In the genomic region with DNA sequence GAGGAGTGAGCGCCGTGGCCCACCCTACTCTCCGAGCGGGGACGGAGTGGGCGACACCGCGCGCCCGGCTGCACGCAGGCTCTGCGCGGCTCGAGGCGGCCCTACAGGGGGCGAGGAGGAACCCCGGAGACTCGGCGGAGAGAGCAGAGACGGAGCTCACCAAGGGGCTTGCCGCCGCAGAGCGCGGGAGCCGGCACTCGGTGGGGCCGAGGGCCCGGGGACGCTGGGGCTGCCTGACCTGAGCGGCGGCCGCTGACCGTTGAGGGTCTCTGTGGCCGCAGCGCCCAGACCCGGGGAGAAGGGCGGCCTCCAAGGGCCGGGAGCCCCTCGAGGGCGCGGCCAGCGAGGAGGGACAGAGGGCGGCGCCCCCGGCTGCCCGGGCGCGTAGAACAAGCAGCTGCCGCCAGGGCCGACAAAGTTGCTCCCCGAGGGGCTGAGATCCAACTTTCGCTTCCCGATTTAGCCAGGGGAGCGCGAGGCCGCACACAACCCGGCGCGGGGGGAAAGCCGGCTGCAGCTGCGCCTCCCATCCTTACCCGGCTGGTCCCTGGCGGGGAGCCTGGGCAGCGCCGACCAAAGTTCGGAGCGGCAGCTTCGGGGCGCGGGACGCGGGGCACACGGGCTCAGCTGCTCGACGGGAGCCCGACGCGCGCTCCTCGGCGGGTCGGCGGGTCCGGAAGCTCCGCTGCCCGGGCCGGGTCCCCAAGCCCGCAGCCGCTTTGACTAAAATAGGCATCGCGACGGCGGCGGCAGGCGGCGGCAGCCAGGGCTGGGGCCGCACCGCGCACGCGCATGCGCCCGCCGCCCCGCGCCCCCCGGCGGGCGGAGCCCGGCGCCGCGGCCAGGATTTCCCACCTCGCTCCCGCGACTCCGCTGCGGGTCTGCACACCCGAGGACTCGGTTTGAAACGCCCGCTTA, we compare ENCODE assay signal across 8 cellular contexts. TPM values are rescaled to one million over a fixed set of nuclear protein-coding genes. Genes with fewer than 3 reads are reported as not detected.
A peak's percentile ranks its signal among the peaks of the same experiment; 100 is the strongest.
DNase-seq lines count a peak whose midpoint lies in the region; ATAC-seq and TF ChIP-seq lines count a peak whose summit lies in the region.

No MANE protein-coding gene starts in this region.

- H3K27ac ChIP-seq in CD8-positive, alpha-beta memory T cell (ENCODE audit: low read depth, low read length), result no peak overlapping the region
- peak overlapping the region; percentile 63 for H3K27ac ChIP-seq in SJSA1
- H3K27ac ChIP-seq in skeletal muscle tissue (ENCODE audit: low read depth, low read length), result peak overlapping the region; percentile 95

- CTCF ChIA-PET in CD8-positive, alpha-beta memory T cell (lab: Charles Lee), result no interaction called here

- POLR2A ChIA-PET in CD8-positive, alpha-beta memory T cell (lab: Charles Lee), result interaction anchor here (0.6 kb wide), 1 partner anchor 1050 kb away, joined by 3 read pairs; no protein-coding TSS in a partner anchor

- peaks cover 21% of the 10 kb centered on the region for H3K27me3 ChIP-seq in CD8-positive, alpha-beta memory T cell (ENCODE audit: insufficient read depth, low read length, poor library complexity, severe bottlenecking)
- H3K27me3 ChIP-seq in SJSA1 (replicated peaks) (no peaks in the 10 kb centered on the region), skeletal muscle tissue (ENCODE audit: control insufficient read depth in 3 of 3, insufficient read depth in 3 of 3, low read length in 3 of 3) (no peaks in the 10 kb centered on the region)

- H3K36me3 ChIP-seq in CD8-positive, alpha-beta memory T cell (ENCODE audit: insufficient read depth, low read length), result no peaks in the 10 kb centered on the region
- H3K36me3 ChIP-seq in SJSA1 (peaks cover 12% of the 10 kb centered on the region), skeletal muscle tissue (ENCODE audit: control insufficient read depth in 3 of 3, insufficient read depth in 3 of 3, low read length in 3 of 3) (peaks cover 0 to 9% (median 7%) of the 10 kb centered on the region in 3 donors)

- no peak overlapping the region for H3K4me3 ChIP-seq in CD8-positive, alpha-beta memory T cell (ENCODE audit: low read length)
- H3K4me3 ChIP-seq in SJSA1, result peak overlapping the region; percentile 95
- H3K4me3 ChIP-seq in cardiac fibroblast (replicated peaks in 1 of 2; ENCODE audit: low read depth in 2 of 2, low read length in 2 of 2), result peak overlapping the region; percentile 79 to 80
- peak overlapping the region; percentile 81 to 87 (median 83) for H3K4me3 ChIP-seq in skeletal muscle tissue (ENCODE audit: low read length in 3 of 3)

- H3K9me3 Mint-ChIP-seq in CD8-positive, alpha-beta memory T cell, result no peaks in the 10 kb centered on the region

- peak; percentile 23 for TF ChIP-seq CTCF in cardiac fibroblast (IDR thresholded peaks at IDR 0.05; ENCODE audit: low read depth, low read length)

- H3K27ac Mint-ChIP-seq in CD8-positive, alpha-beta memory T cell, result no peak overlapping the region

- peaks cover 9 to 17% (median 17%) of the 10 kb centered on the region in 3 donors for H3K4me1 Mint-ChIP-seq in CD8-positive, alpha-beta memory T cell

- peak; percentile 79 for ATAC-seq in HG03432 (IDR thresholded peaks at IDR 0.05; ENCODE audit: unreplicated experiment)

- H3K4me3 Mint-ChIP-seq in CD8-positive, alpha-beta memory T cell, result peak overlapping the region; percentile 68 to 91 (median 77)

- H3K4me1 ChIP-seq in CD8-positive, alpha-beta memory T cell (ENCODE audit: insufficient read depth, low read length), result no peaks in the 10 kb centered on the region
- H3K4me1 ChIP-seq in SJSA1 (replicated peaks), result peaks cover 12% of the 10 kb centered on the region; the same call in 1 of the 2 replicates
- peaks cover 2 to 12% (median 8%) of the 10 kb centered on the region in 3 donors for H3K4me1 ChIP-seq in skeletal muscle tissue (ENCODE audit: control insufficient read depth in 3 of 3, insufficient read depth in 3 of 3, low read length in 3 of 3)

- H3K36me3 Mint-ChIP-seq in CD8-positive, alpha-beta memory T cell, result no peaks in the 10 kb centered on the region

- H3K9me3 ChIP-seq in CD8-positive, alpha-beta memory T cell (ENCODE audit: low read length), result no peaks in the 10 kb centered on the region
- no peaks in the 10 kb centered on the region for H3K9me3 ChIP-seq in SJSA1 (replicated peaks)
- no peaks in the 10 kb centered on the region for H3K9me3 ChIP-seq in skeletal muscle tissue (ENCODE audit: control insufficient read depth in 3 of 3, low read length in 3 of 3)

- H3K9ac ChIP-seq in skeletal muscle tissue (ENCODE audit: low read depth in 1 of 3, low read length in 3 of 3), result peak overlapping the region; percentile 79 to 97 (median 94)

- peak in 3 of 5 donors; percentile 1 to 9 (median 6) for DNase-seq in CD8-positive, alpha-beta memory T cell
- peak; percentile 19 for DNase-seq in GM19240 (ENCODE audit: insufficient read length, low spot score)
- DNase-seq in SJSA1 (ENCODE audit: low read depth in 1 of 2, low spot score in 2 of 2), result peak; percentile 76 to 84
- peak; percentile 56 to 60 for DNase-seq in cardiac fibroblast (ENCODE audit: low read depth in 2 of 2)
- DNase-seq in inferior parietal cortex (ENCODE audit: extremely low spot score), result peak; percentile 38
- DNase-seq in cerebellar nuclear complex (lab: John Stamatoyannopoulos, UW), result no peak

- H3K27me3 Mint-ChIP-seq in CD8-positive, alpha-beta memory T cell, result peaks cover 46 to 78% of the 10 kb centered on the region in 2 donors

RNA-seq across cellular contexts. Expression of gene POPDC3, which starts 43.1 kb away (rescaled TPM):
- total RNA-seq in CD8-positive, alpha-beta memory T cell, result not detected
- not detected for polyA plus RNA-seq in CD8-positive, alpha-beta memory T cell
- 41.7 and 51.3 TPM in 2 replicates for total RNA-seq in SJSA1 (2014; rRNA removed; shearing (Covaris generic))
- total RNA-seq in skeletal muscle tissue, result 52.2 TPM

Comparison
In these comparisons a context has a peak if more than half of its experiments do, and no peak if none do; other contexts are left out.
1. DNase-seq: peak in CD8-positive, alpha-beta memory T cell (3 of 5), GM19240 (single experiment), SJSA1 (2 of 2), cardiac fibroblast (2 of 2) and inferior parietal cortex (single experiment); none in cerebellar nuclear complex (0 of 2).
2. RNA of gene POPDC3, which starts 43.1 kb away (total RNA-seq): 52.2 TPM in skeletal muscle tissue (single experiment) and 41.7 to 51.3 TPM in SJSA1; not detected in CD8-positive, alpha-beta memory T cell; every median in the first group is over 10 times any median in the second.